15 cellular contexts compared by ENCODE assay signal in the genomic region with DNA sequence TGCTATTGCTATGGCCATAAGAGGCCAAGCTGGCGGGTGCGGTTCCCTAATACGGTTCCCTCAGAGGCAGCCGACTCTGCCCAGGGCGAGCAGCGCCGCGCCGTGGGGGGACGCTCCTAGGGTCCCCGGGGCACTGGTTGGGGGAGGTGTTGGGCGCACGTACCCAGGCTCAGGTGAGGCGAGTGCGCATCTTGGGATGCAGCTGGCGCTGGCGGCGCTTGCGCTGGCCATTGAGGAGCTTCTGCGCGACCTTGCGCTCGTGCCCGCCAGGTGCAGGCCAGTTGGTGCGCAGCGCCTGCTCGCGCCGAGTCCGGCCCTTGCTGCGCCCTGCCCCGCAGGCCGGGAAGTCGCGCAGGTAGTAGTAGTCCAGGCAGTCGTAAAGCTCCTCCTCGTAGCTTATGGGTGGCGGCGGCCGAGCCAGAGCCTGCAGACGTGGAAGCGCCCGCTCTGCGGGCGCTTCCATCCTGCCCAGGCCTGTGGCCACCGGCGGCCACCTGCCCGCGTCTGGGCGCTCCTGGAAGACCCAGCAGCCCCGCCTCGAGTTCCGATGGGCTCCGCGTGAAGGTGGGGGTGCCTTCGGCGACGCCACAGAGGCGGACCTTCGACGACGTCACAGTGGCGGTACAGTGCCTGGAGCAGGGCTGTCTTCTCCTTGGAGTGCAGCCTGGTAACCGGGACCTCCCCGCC. TPM values are rescaled to one million over a fixed set of nuclear protein-coding genes. Genes with fewer than 3 reads are reported as not detected.
DNase-seq lines count a peak whose midpoint lies in the region; ATAC-seq and TF ChIP-seq lines count a peak whose summit lies in the region.
"Had no signal": no experiment of that assay in that cellular context is flagged by ENCODE, and none has a peak within 500 bp of the region (broad histone marks: within the 10 kb centered on the region; RNA-seq: fewer than 3 reads in every experiment).

A gene with protein sequence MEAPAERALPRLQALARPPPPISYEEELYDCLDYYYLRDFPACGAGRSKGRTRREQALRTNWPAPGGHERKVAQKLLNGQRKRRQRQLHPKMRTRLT (minus strand): TSS at position 566 of the 687 bp plus-strand sequence. CDS start 103 bp downstream, at position 463.

- ATAC-seq in IMR-90 (ENCODE audit: low read depth): no peak; the same call in 1 of the 2 replicates

- no peak within 1 kb of the TSS for H3K23ac ChIP-seq in IMR-90 (ENCODE audit: low read depth, low read length)

- 6% methylated on average over 44 of the region's 65 CpGs; no CpG with 5 or more reads in 1 of the 2 experiments for WGBS in IMR-90 (ENCODE audit: extremely low coverage in 2 of 2, insufficient read length in 1 of 2), 2 experiments
- WGBS in prostate gland: 4% methylated on average over 41 of the region's 65 CpGs

- CTCF ChIA-PET in IMR-90 (lab: Yijun Ruan, JAX): no interaction called here

- H4K91ac ChIP-seq in IMR-90 (ENCODE audit: insufficient read depth, low read depth, low read length): no peak within 1 kb of the TSS

- no peaks in the 10 kb centered on the region for H4K20me1 ChIP-seq in IMR-90 (ENCODE audit: insufficient read depth, low read length)

- dilution Hi-C loops in IMR-90 (cut with HindIII; ENCODE audit: low sequenced_read_pairs, unreplicated experiment): no loop called here

- H3K79me1 ChIP-seq in IMR-90 (ENCODE audit: low read depth in 1 of 2, low read length in 2 of 2): no peaks in the 10 kb centered on the region

- H2BK20ac ChIP-seq in IMR-90 (ENCODE audit: low read depth, low read length): no peak within 1 kb of the TSS

- H3K4ac ChIP-seq in IMR-90 (ENCODE audit: low read depth, low read length): no peak within 1 kb of the TSS

- no peak within 1 kb of the TSS for H2BK15ac ChIP-seq in IMR-90 (ENCODE audit: low read depth, low read length)

- H3K36me3 ChIP-seq in IMR-90 (ENCODE audit: control insufficient read depth, insufficient read depth, low read length) (no peaks in the 10 kb centered on the region), prostate gland (no peaks in the 10 kb centered on the region), H7 (replicated peaks; ENCODE audit: control insufficient read depth, insufficient read depth, low read length) (no peaks in the 10 kb centered on the region), Peyer's patch (no peaks in the 10 kb centered on the region)

- TF ChIP-seq POLR2A in IMR-90 (IDR thresholded peaks at IDR 0.05; ENCODE audit: low read depth, low read length): no peak
- no peak for TF ChIP-seq POLR2A in prostate gland (IDR thresholded peaks at IDR 0.05)
- TF ChIP-seq POLR2A in Peyer's patch (IDR thresholded peaks at IDR 0.05): no peak

- no peak within 1 kb of the TSS for H3K18ac ChIP-seq in IMR-90 (ENCODE audit: low read depth, low read length)

- no peak within 1 kb of the TSS for H2AK5ac ChIP-seq in IMR-90 (ENCODE audit: low read depth, low read length)

- DNase-seq in DMS53 (lab: John Stamatoyannopoulos, UW): peak; percentile 84
- DNase-seq in IMR-90: no peak
- no peak for DNase-seq in epithelial cell of proximal tubule (ENCODE audit: low read depth)
- peak; percentile 21 for DNase-seq in prostate gland (ENCODE audit: low spot score)
- no peak for DNase-seq in CD1c-positive myeloid dendritic cell (ENCODE audit: extremely low spot score)
- no peak for DNase-seq in H7
- DNase-seq in D341Med (ENCODE audit: low spot score): no peak
- no peak for DNase-seq in Peyer's patch
- DNase-seq: activated CD4-positive, alpha-beta T cell treated with anti-CD3 and anti-CD28 coated beads for 48 hours; CD4-positive, alpha-beta memory T cell; Kasumi-1; NCI-H2171 had no signal

- no peak within 1 kb of the TSS for H4K8ac ChIP-seq in IMR-90 (ENCODE audit: low read depth in 2 of 2, low read length in 2 of 2)

- H3K14ac ChIP-seq in IMR-90 (replicated peaks; ENCODE audit: low read depth, low read length): no peak within 1 kb of the TSS

- no TSS peak for BruUV-seq in IMR-90 (replicated peaks; lab: Mats Ljungman, UMichigan)

- intact Hi-C loops in IMR-90 (cut with micrococcal nuclease) (no loop called here), prostate gland (cut with DNase I) (no loop called here)

- no peak within 1 kb of the TSS; the same call in 1 of the 2 replicates for H3K4me2 ChIP-seq in IMR-90 (ENCODE audit: low read depth, low read length)

- no peak within 1 kb of the TSS for H2BK5ac ChIP-seq in IMR-90 (ENCODE audit: low read depth, low read length, poor library complexity, severe bottlenecking)

- in situ Hi-C loops in IMR-90 (cut with MboI; ENCODE audit: low sequenced_read_pairs): no loop called here

- H3K27me3 ChIP-seq in IMR-90 (ENCODE audit: control insufficient read depth, insufficient read depth, low read length): peaks cover 2% of the 10 kb centered on the region; the same call in 1 of the 2 replicates
- no peaks in the 10 kb centered on the region for H3K27me3 ChIP-seq in prostate gland (replicated peaks; ENCODE audit: insufficient read depth)
- H3K27me3 ChIP-seq in H7 (ENCODE audit: control insufficient read depth, insufficient read depth, low read length): no peaks in the 10 kb centered on the region
- H3K27me3 ChIP-seq in Peyer's patch: no peaks in the 10 kb centered on the region

- H3K4me3 ChIP-seq in IMR-90 (ENCODE audit: insufficient read depth, low read depth, low read length) (no peak within 1 kb of the TSS), epithelial cell of proximal tubule (ENCODE audit: low read depth, low read length) (peak within 1 kb of the TSS; percentile 13), prostate gland (peak within 1 kb of the TSS; percentile 27 to 37), H7 (ENCODE audit: insufficient read depth, low read depth, low read length) (no peak within 1 kb of the TSS), Peyer's patch (no peak within 1 kb of the TSS)

- no peaks in the 10 kb centered on the region for H3K9me1 ChIP-seq in IMR-90 (ENCODE audit: insufficient read depth, low read length)

- H4K5ac ChIP-seq in IMR-90 (ENCODE audit: low read depth, low read length): no peak within 1 kb of the TSS

- H3K4me1 ChIP-seq in IMR-90 (ENCODE audit: control insufficient read depth, insufficient read depth, low read length): no peaks in the 10 kb centered on the region
- H3K4me1 ChIP-seq in prostate gland (replicated peaks): no peaks in the 10 kb centered on the region
- H3K4me1 ChIP-seq in Peyer's patch: no peaks in the 10 kb centered on the region

- H3K27ac ChIP-seq in IMR-90 (ENCODE audit: insufficient read depth, low read length): no peak within 1 kb of the TSS
- peak within 1 kb of the TSS; percentile 19 to 47 for H3K27ac ChIP-seq in prostate gland
- no peak within 1 kb of the TSS for H3K27ac ChIP-seq in Peyer's patch

- H2AFZ ChIP-seq in IMR-90 (replicated peaks; ENCODE audit: low read length, poor library complexity): peak within 1 kb of the TSS; percentile 51

- no peak within 1 kb of the TSS for H3K9ac ChIP-seq in IMR-90 (ENCODE audit: low read depth, low read length)

- TF ChIP-seq CTCF in IMR-90 (conservative IDR thresholded peaks at IDR 0.05; ENCODE audit: low read depth, low read length): no peak
- no peak for TF ChIP-seq CTCF in epithelial cell of proximal tubule (conservative IDR thresholded peaks at IDR 0.05; ENCODE audit: low read depth, low read length)
- TF ChIP-seq CTCF in prostate gland (IDR thresholded peaks at IDR 0.05): no peak
- TF ChIP-seq CTCF in Peyer's patch (IDR thresholded peaks at IDR 0.05): no peak

- H2BK120ac ChIP-seq in IMR-90 (ENCODE audit: low read depth, low read length): no peak within 1 kb of the TSS

- POLR2A ChIA-PET in IMR-90 (lab: Charles Lee; ENCODE audit: unreplicated experiment): no interaction called here

- no peaks in the 10 kb centered on the region for H3K9me3 ChIP-seq in IMR-90 (ENCODE audit: control insufficient read depth, insufficient read depth, low read length)
- no peaks in the 10 kb centered on the region for H3K9me3 ChIP-seq in prostate gland
- no peaks in the 10 kb centered on the region for H3K9me3 ChIP-seq in Peyer's patch

- TF ChIP-seq RAD21 in IMR-90 (IDR thresholded peaks at IDR 0.05; ENCODE audit: low read length): no peak

- H3K56ac ChIP-seq in IMR-90 (ENCODE audit: extremely low read depth, insufficient read depth, low read length): no peak within 1 kb of the TSS

- no peak within 1 kb of the TSS for H2AK9ac ChIP-seq in IMR-90 (replicated peaks; ENCODE audit: low read depth, low read length, poor library complexity)

TF ChIP-seq in IMR-90, 13 proteins besides CTCF, POLR2A, EP300 and RAD21 (continues in another document):
- no peak for TF ChIP-seq RCOR1 (IDR thresholded peaks at IDR 0.05; ENCODE audit: insufficient replicate concordance, low read length)
- TF ChIP-seq RFX5 (IDR thresholded peaks at IDR 0.05; ENCODE audit: low read depth, low read length): no peak
- TF ChIP-seq SMC3 (IDR thresholded peaks at IDR 0.05; ENCODE audit: low read depth, low read length): no peak
- no peak for TF ChIP-seq NFE2L2 (IDR thresholded peaks at IDR 0.05; ENCODE audit: low read depth, low read length)
- TF ChIP-seq CHD1 (IDR thresholded peaks at IDR 0.05; ENCODE audit: low read depth, low read length): no peak
- no peak for TF ChIP-seq CEBPB (IDR thresholded peaks at IDR 0.05; ENCODE audit: low read depth, low read length)
- no peak for TF ChIP-seq BHLHE40 (IDR thresholded peaks at IDR 0.05; ENCODE audit: low read depth, low read length)
- TF ChIP-seq, protein P1, sequence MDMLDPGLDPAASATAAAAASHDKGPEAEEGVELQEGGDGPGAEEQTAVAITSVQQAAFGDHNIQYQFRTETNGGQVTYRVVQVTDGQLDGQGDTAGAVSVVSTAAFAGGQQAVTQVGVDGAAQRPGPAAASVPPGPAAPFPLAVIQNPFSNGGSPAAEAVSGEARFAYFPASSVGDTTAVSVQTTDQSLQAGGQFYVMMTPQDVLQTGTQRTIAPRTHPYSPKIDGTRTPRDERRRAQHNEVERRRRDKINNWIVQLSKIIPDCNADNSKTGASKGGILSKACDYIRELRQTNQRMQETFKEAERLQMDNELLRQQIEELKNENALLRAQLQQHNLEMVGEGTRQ (IDR thresholded peaks at IDR 0.05; ENCODE audit: low read depth, low read length): no peak
- no peak for TF ChIP-seq MXI1 (IDR thresholded peaks at IDR 0.05; ENCODE audit: borderline replicate concordance, low read depth, low read length)
- no peak for TF ChIP-seq MAZ (IDR thresholded peaks at IDR 0.05; ENCODE audit: borderline replicate concordance, low read depth, low read length)
- TF ChIP-seq MAFK (IDR thresholded peaks at IDR 0.05; ENCODE audit: low read depth, low read length): no peak

RNA-seq across cellular contexts. Expression of the gene that starts here (rescaled TPM):
- total RNA-seq in IMR-90 (2012; rRNA removed) (not detected in 2 replicates), epithelial cell of proximal tubule (0.65 and 3.1 TPM in 2 replicates), prostate gland (10 to 100 TPM; 11.1 to 40.4 TPM), Peyer's patch (not detected)
- not detected in 2 replicates for polyA plus RNA-seq in IMR-90 (2012; rRNA removed)
- polyA plus RNA-seq in IMR-90 (2012; cell fraction: cytosol; rRNA removed): not detected in 2 replicates
- not detected in 2 replicates for polyA plus RNA-seq in IMR-90 (2012; cell fraction: nucleus; rRNA removed; ENCODE audit: low replicate concordance)
- total RNA-seq in H7 (2014; rRNA removed; shearing (Covaris generic)): not detected in 2 replicates
- total RNA-seq: liver; T-helper 1 cell treated with Interleukin-12 subunit alpha and Interleukin-12 subunit beta and Interleukin-4 antibody, amounts not matched to agents 30 ng/mL and 1 ng/mL, for 36 hours had no signal
- polyA plus RNA-seq: liver, neural cell had no signal

Comparison
In these comparisons a context has a peak if more than half of its experiments do, and no peak if none do; other contexts are left out.
1. DNase-seq: peak in DMS53 (single experiment) and prostate gland (single experiment); none in IMR-90 (single experiment), epithelial cell of proximal tubule (single experiment), CD1c-positive myeloid dendritic cell (single experiment), H7 (single experiment), D341Med (single experiment) and Peyer's patch (0 of 3).
2. H3K27ac ChIP-seq: peak in prostate gland (2 of 2); none in IMR-90 (single experiment) and Peyer's patch (0 of 4).
3. H3K4me3 ChIP-seq: peak in epithelial cell of proximal tubule (single experiment) and prostate gland (2 of 2); none in IMR-90 (single experiment), H7 (single experiment) and Peyer's patch (0 of 4).